8 cellular contexts compared by ENCODE assay signal in genomic region chr14:70809238-70810214, GRCh38. TPM values are rescaled to one million over a fixed set of nuclear protein-coding genes. Genes with fewer than 3 reads are reported as not detected.
A peak's percentile ranks its signal among the peaks of the same experiment; 100 is the strongest.
DNase-seq lines count a peak whose midpoint lies in the region; ATAC-seq and TF ChIP-seq lines count a peak whose summit lies in the region.

TSS of gene MAP3K9 (minus strand) at chr14:70809513. CDS start at chr14:70809171, 342 bp downstream.

- H3K4me1 ChIP-seq in DOHH2 (ENCODE audit: control insufficient read depth, low read length) (peaks cover 47% of the 10 kb centered on the region), foreskin keratinocyte (peaks cover 14% of the 10 kb centered on the region), neuron (ENCODE audit: insufficient read depth, low read length) (peaks cover 10% of the 10 kb centered on the region), subcutaneous abdominal adipose tissue (ENCODE audit: control insufficient read depth in 5 of 5, insufficient read depth in 5 of 5, low read length in 5 of 5) (peaks cover 0 to 19% (median 13%) of the 10 kb centered on the region in 5 donors)

- peaks cover 9% of the 10 kb centered on the region for H3K4me1 Mint-ChIP-seq in activated T-helper 2 cell treated with anti-CD3 and anti-CD28 coated beads, Interferon-gamma antibody, Interleukin-2, Interleukin-4, amounts not matched to agents 10 μg/mL and 5 μg/mL and 100 μg/mL, durations not matched to agents 14 hours and 24 hours and 36 hours (ENCODE audit: low read depth)

- no peaks in the 10 kb centered on the region for H3K9me2 ChIP-seq in DOHH2 (replicated peaks; ENCODE audit: control insufficient read depth, low read length)

- H2AFZ ChIP-seq in neuron (ENCODE audit: low read depth, low read length), result peak within 1 kb of the TSS; percentile 83

- no peaks in the 10 kb centered on the region for H3K9me3 ChIP-seq in DOHH2 (ENCODE audit: control insufficient read depth, insufficient read depth, low read length)
- H3K9me3 ChIP-seq in neuron (ENCODE audit: low read length), result no peaks in the 10 kb centered on the region
- no peaks in the 10 kb centered on the region for H3K9me3 ChIP-seq in subcutaneous abdominal adipose tissue (ENCODE audit: control insufficient read depth in 5 of 5, low read length in 5 of 5)

- H3K36me3 ChIP-seq in DOHH2 (ENCODE audit: control insufficient read depth, low read length) (no peaks in the 10 kb centered on the region), neuron (ENCODE audit: insufficient read depth, low read length) (no peaks in the 10 kb centered on the region), subcutaneous abdominal adipose tissue (ENCODE audit: control insufficient read depth in 5 of 5, insufficient read depth in 5 of 5, low read length in 5 of 5) (no peaks in the 10 kb centered on the region)

- H4K20me1 ChIP-seq in DOHH2 (ENCODE audit: control insufficient read depth, insufficient read depth, low read depth, low read length), result no peaks in the 10 kb centered on the region

- peaks cover 2% of the 10 kb centered on the region for H3K27me3 Mint-ChIP-seq in activated T-helper 2 cell treated with anti-CD3 and anti-CD28 coated beads, Interferon-gamma antibody, Interleukin-2, Interleukin-4, amounts not matched to agents 10 μg/mL and 5 μg/mL and 100 μg/mL, durations not matched to agents 14 hours and 24 hours and 36 hours (ENCODE audit: low read depth)

- intact Hi-C loops in activated T-helper 2 cell treated with anti-CD3 and anti-CD28 coated beads, Interferon-gamma antibody, Interleukin-2, Interleukin-4, amounts not matched to agents 10 μg/mL and 5 μg/mL and 100 μg/mL, durations not matched to agents 14 hours and 24 hours and 36 hours (cut with micrococcal nuclease), result loop anchor here (5.0 kb wide), 3 partner anchors 97 to 207 kb away; partner anchors contain the start of genes MED6 and TTC9

- H3K9me3 Mint-ChIP-seq in activated T-helper 2 cell treated with anti-CD3 and anti-CD28 coated beads, Interferon-gamma antibody, Interleukin-2, Interleukin-4, amounts not matched to agents 10 μg/mL and 5 μg/mL and 100 μg/mL, durations not matched to agents 14 hours and 24 hours and 36 hours, result no peaks in the 10 kb centered on the region

- H3K4me2 ChIP-seq in DOHH2 (ENCODE audit: low read length), result peak within 1 kb of the TSS; percentile 86

- no peaks in the 10 kb centered on the region; the same call in 1 of the 2 replicates for H3F3A ChIP-seq in DOHH2 (ENCODE audit: control insufficient read depth, insufficient read depth)

- H3K36me3 Mint-ChIP-seq in activated T-helper 2 cell treated with anti-CD3 and anti-CD28 coated beads, Interferon-gamma antibody, Interleukin-2, Interleukin-4, amounts not matched to agents 10 μg/mL and 5 μg/mL and 100 μg/mL, durations not matched to agents 14 hours and 24 hours and 36 hours (ENCODE audit: low read depth), result peaks cover 3% of the 10 kb centered on the region

- peaks cover 20% of the 10 kb centered on the region for H3K79me2 ChIP-seq in DOHH2 (ENCODE audit: control insufficient read depth, low read length)

- H3K27ac ChIP-seq in DOHH2 (ENCODE audit: low read depth, low read length) (no peak within 1 kb of the TSS), foreskin keratinocyte (no peak within 1 kb of the TSS), subcutaneous abdominal adipose tissue (ENCODE audit: low read depth, low read length) (no peak within 1 kb of the TSS)

- ATAC-seq in GM21825 (IDR thresholded peaks at IDR 0.05; ENCODE audit: unreplicated experiment) (peak; percentile 89), foreskin keratinocyte (peak; percentile 93)

- peak within 1 kb of the TSS; percentile 64 for H3K27ac Mint-ChIP-seq in activated T-helper 2 cell treated with anti-CD3 and anti-CD28 coated beads, Interferon-gamma antibody, Interleukin-2, Interleukin-4, amounts not matched to agents 10 μg/mL and 5 μg/mL and 100 μg/mL, durations not matched to agents 14 hours and 24 hours and 36 hours

- peak within 1 kb of the TSS in 3 of 5 donors; percentile 21 to 58 (median 51) for H3K9ac ChIP-seq in subcutaneous abdominal adipose tissue (ENCODE audit: low read length in 5 of 5)

- H3K4me3 ChIP-seq in DOHH2 (ENCODE audit: low read length) (peak within 1 kb of the TSS; percentile 74), neuron (ENCODE audit: low read length) (peak within 1 kb of the TSS; percentile 87), subcutaneous abdominal adipose tissue (ENCODE audit: low read depth in 1 of 5, low read length in 5 of 5) (peak within 1 kb of the TSS; percentile 49 to 73 (median 68))

- H3K4me3 Mint-ChIP-seq in activated T-helper 2 cell treated with anti-CD3 and anti-CD28 coated beads, Interferon-gamma antibody, Interleukin-2, Interleukin-4, amounts not matched to agents 10 μg/mL and 5 μg/mL and 100 μg/mL, durations not matched to agents 14 hours and 24 hours and 36 hours (ENCODE audit: low read depth), result peak within 1 kb of the TSS; percentile 75

- TF ChIP-seq CTCF in DOHH2 (IDR thresholded peaks at IDR 0.05; ENCODE audit: low read depth, low read length, poor library complexity, severe bottlenecking), result no peak
- TF ChIP-seq CTCF in foreskin keratinocyte (conservative IDR thresholded peaks at IDR 0.05), result no peak

- H3K27me3 ChIP-seq in DOHH2 (ENCODE audit: control insufficient read depth, low read length), result no peaks in the 10 kb centered on the region
- no peaks in the 10 kb centered on the region for H3K27me3 ChIP-seq in foreskin keratinocyte
- H3K27me3 ChIP-seq in neuron (ENCODE audit: insufficient read depth, low read length), result no peaks in the 10 kb centered on the region
- H3K27me3 ChIP-seq in subcutaneous abdominal adipose tissue (ENCODE audit: control insufficient read depth in 5 of 5, insufficient read depth in 4 of 5, low read length in 5 of 5), result peaks cover 0 to 27% (median 9%) of the 10 kb centered on the region in 5 donors

- DNase-seq in Kasumi-1 (lab: John Stamatoyannopoulos, UW) (peak; percentile 84 to 89), RPMI7951 (ENCODE audit: low read depth) (peak; percentile 78), foreskin keratinocyte (peak; percentile 96 to 98)
- DNase-seq in activated T-helper 2 cell treated with anti-CD3 and anti-CD28 coated beads, Interferon-gamma antibody, Interleukin-2, Interleukin-4, amounts not matched to agents 10 μg/mL and 5 μg/mL and 100 μg/mL, durations not matched to agents 14 hours and 24 hours and 36 hours (ENCODE audit: low spot score), result peak; percentile 91

RNA-seq across cellular contexts. Expression of gene MAP3K9, which starts in this region (rescaled TPM):
- total RNA-seq in RPMI7951 (2014; rRNA removed; shearing (Covaris generic)), result 0.88 and 1.1 TPM in 2 replicates
- total RNA-seq in activated T-helper 2 cell treated with anti-CD3 and anti-CD28 coated beads, Interferon-gamma antibody, Interleukin-2, Interleukin-4, amounts not matched to agents 10 μg/mL and 5 μg/mL and 100 μg/mL, durations not matched to agents 14 hours and 24 hours and 36 hours, result 5.5 and 5.6 TPM in 2 replicates
- 6.5 and 6.7 TPM in 2 replicates for total RNA-seq in foreskin keratinocyte
- polyA plus RNA-seq in foreskin keratinocyte, result 0.99 and 1.4 TPM in 2 replicates
